Comparison of ENCODE assay signal across 36 cellular contexts in the genomic region with DNA sequence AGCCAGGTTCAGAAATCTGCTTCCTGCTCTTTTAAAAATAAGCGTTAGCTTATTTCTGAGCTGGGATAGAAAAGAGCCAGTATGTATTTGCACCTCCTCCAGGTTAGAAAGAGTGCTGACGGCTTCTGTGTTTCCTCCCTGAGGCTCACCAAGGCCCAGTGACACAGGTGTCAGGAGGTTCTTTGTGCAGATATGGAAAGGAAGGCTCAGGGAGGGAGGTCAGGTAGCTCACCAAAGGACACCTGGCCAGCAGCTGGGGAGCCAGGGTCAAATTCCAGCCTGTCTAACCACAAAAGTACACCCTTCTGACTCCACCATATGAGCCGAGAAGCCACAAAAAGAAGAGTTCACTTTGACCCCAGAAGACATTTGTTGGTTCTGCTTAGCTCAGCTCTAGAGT.
"Had no signal": no experiment of that assay in that cellular context is flagged by ENCODE, and none has a peak within 500 bp of the region (broad histone marks: within the 10 kb centered on the region; RNA-seq: fewer than 3 reads in every experiment).

No MANE protein-coding gene starts in this region.

- H3K27me3 ChIP-seq: brain microvascular endothelial cell, SJSA1 had no signal

- H3K4me1 Mint-ChIP-seq: activated CD4-positive, alpha-beta memory T cell treated with anti-CD3 and anti-CD28 coated beads, Interleukin-2, amount 10 ng/mL, durations not matched to agents 7 days and 5 days; activated CD8-positive, alpha-beta memory T cell treated with anti-CD3 and anti-CD28 coated beads, Interleukin-2, amount 10 ng/mL, durations not matched to agents 7 days and 5 days; activated naive CD8-positive, alpha-beta T cell treated with anti-CD3 and anti-CD28 coated beads for 36 hours; central memory CD8-positive, alpha-beta T cell had no signal

- H3K9me2 ChIP-seq: SK-N-SH had no signal

- H3K36me3 Mint-ChIP-seq: activated CD8-positive, alpha-beta memory T cell treated with anti-CD3 and anti-CD28 coated beads, Interleukin-2, amount 10 ng/mL, durations not matched to agents 7 days and 5 days; activated naive CD8-positive, alpha-beta T cell treated with anti-CD3 and anti-CD28 coated beads for 36 hours had no signal

- H3K9me3 Mint-ChIP-seq: activated CD4-positive, alpha-beta memory T cell treated with anti-CD3 and anti-CD28 coated beads, Interleukin-2, amount 10 ng/mL, durations not matched to agents 7 days and 5 days; activated naive CD8-positive, alpha-beta T cell treated with anti-CD3 and anti-CD28 coated beads for 36 hours had no signal

- H3K27ac ChIP-seq: brain microvascular endothelial cell, SJSA1, VCaP had no signal

- H3K9me3 ChIP-seq: SJSA1, SK-N-SH had no signal

- H3K4me2 ChIP-seq: SK-N-SH had no signal

- ATAC-seq: activated CD8-positive, alpha-beta memory T cell treated with anti-CD3 and anti-CD28 coated beads, Interleukin-2, amount 10 ng/mL, durations not matched to agents 7 days and 5 days; activated T-helper 17 cell treated with anti-CD3 and anti-CD28 coated beads, Interleukin-2, amount 50 U/mL, for 72 hours; Panc1 had no signal

- H3K4me3 Mint-ChIP-seq: activated CD4-positive, alpha-beta memory T cell treated with anti-CD3 and anti-CD28 coated beads, Interleukin-2, amount 10 ng/mL, durations not matched to agents 7 days and 5 days; activated CD8-positive, alpha-beta memory T cell treated with anti-CD3 and anti-CD28 coated beads, Interleukin-2, amount 10 ng/mL, durations not matched to agents 7 days and 5 days; activated naive CD8-positive, alpha-beta T cell treated with anti-CD3 and anti-CD28 coated beads for 36 hours; activated T-helper 17 cell treated with anti-CD3 and anti-CD28 coated beads, Interleukin-2, amount 50 U/mL, for 72 hours; central memory CD8-positive, alpha-beta T cell had no signal

- H3K27ac Mint-ChIP-seq: activated CD4-positive, alpha-beta memory T cell treated with anti-CD3 and anti-CD28 coated beads, Interleukin-2, amount 10 ng/mL, durations not matched to agents 7 days and 5 days; activated CD8-positive, alpha-beta memory T cell treated with anti-CD3 and anti-CD28 coated beads, Interleukin-2, amount 10 ng/mL, durations not matched to agents 7 days and 5 days; activated naive CD8-positive, alpha-beta T cell treated with anti-CD3 and anti-CD28 coated beads for 36 hours; activated T-helper 17 cell treated with anti-CD3 and anti-CD28 coated beads, Interleukin-2, amount 50 U/mL, for 72 hours had no signal

- H3K27me3 Mint-ChIP-seq: activated CD4-positive, alpha-beta memory T cell treated with anti-CD3 and anti-CD28 coated beads, Interleukin-2, amount 10 ng/mL, durations not matched to agents 7 days and 5 days; activated CD8-positive, alpha-beta memory T cell treated with anti-CD3 and anti-CD28 coated beads, Interleukin-2, amount 10 ng/mL, durations not matched to agents 7 days and 5 days; activated naive CD8-positive, alpha-beta T cell treated with anti-CD3 and anti-CD28 coated beads for 36 hours; activated T-helper 17 cell treated with anti-CD3 and anti-CD28 coated beads, Interleukin-2, amount 50 U/mL, for 72 hours; central memory CD8-positive, alpha-beta T cell had no signal

- DNase-seq: activated CD4-positive, alpha-beta memory T cell treated with anti-CD3 and anti-CD28 coated beads, Interleukin-2, amount 10 ng/mL, durations not matched to agents 7 days and 5 days; activated CD4-positive, alpha-beta T cell treated with anti-CD3 and anti-CD28 coated beads for 1 hour; activated CD4-positive, alpha-beta T cell treated with anti-CD3 and anti-CD28 coated beads for 48 hours; activated CD4-positive, CD25-positive, alpha-beta regulatory T cell; activated CD8-positive, alpha-beta memory T cell treated with anti-CD3 and anti-CD28 coated beads for 24 hours; activated CD8-positive, alpha-beta memory T cell treated with anti-CD3 and anti-CD28 coated beads, Interleukin-2, amount 10 ng/mL, durations not matched to agents 7 days and 5 days; activated CD8-positive, alpha-beta memory T cell treated with anti-CD3 and anti-CD28 coated beads, Interleukin-2, amount 50 U/mL, for 48 hours; activated effector memory CD4-positive, alpha-beta T cell treated with anti-CD3 and anti-CD28 coated beads, Interleukin-2, amount 50 U/mL, for 16 hours; activated naive CD4-positive, alpha-beta T cell; activated naive CD4-positive, alpha-beta T cell treated with anti-CD3 and anti-CD28 coated beads, Interleukin-2, amount 50 U/mL, for 16 hours; activated naive CD8-positive, alpha-beta T cell treated with anti-CD3 and anti-CD28 coated beads for 36 hours; activated T-cell treated with anti-CD3 and anti-CD28 coated beads, Interleukin-2, amount 50 U/mL, for 48 hours; amniotic stem cell; aorta; brain microvascular endothelial cell; NCI-H1048; NCI-H1105 treated with DMSO at 0.1 percent for 48 hours; NCI-H1436; NCI-H1694; NCI-H1930; NCI-H2081 treated with DMSO at 0.1 percent for 48 hours; NCI-H226; NCI-H446 treated with DMSO at 0.1 percent for 48 hours; NCI-H524 treated with DMSO at 0.1 percent for 48 hours; NK-92 treated with Interleukin-12 subunit alpha and Interleukin-12 subunit beta, amount 100 ng/mL, for 24 hours; OCI-M1; SHP77 treated with DMSO at 0.1 percent for 48 hours; SK-N-SH; T-helper 1 cell; T-helper 2 cell; T-helper 9 cell had no signal

- H3K9ac ChIP-seq: SK-N-SH had no signal

- H3K36me3 ChIP-seq: brain microvascular endothelial cell, SJSA1 had no signal

- H3K4me3 ChIP-seq: SJSA1 had no signal
